Comparison of ENCODE assay signal across 8 cellular contexts in the genomic region with DNA sequence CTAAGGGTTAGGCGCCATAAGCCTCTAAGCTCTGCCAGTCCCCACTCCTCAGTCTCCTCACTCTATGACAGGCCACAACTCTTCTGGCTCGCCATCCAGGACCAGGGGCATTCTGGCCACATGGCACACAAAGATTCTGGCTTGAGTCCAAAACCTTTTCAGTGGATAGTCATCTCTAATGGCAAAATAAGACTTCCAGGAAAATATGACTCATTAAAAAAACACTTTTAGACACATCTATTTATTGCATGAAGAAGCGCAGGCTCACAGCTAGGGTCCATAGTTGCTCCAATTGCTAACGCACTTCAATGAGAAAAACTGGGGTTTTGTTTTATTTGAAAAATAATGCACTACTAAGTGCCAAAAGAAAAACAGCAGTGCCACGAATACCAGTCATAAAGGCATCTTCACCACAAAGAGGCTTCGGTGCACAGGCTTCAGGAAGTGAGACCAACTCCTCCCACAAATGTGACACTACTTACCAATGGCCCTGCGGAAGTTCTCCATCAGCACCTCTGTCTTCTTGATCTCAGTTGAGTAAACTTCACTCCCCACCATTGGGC. TPM values are rescaled to one million over a fixed set of nuclear protein-coding genes. Genes with fewer than 3 reads are reported as not detected.
DNase-seq lines count a peak whose midpoint lies in the region; ATAC-seq and TF ChIP-seq lines count a peak whose summit lies in the region.

No MANE protein-coding gene starts in this region.

- no peak overlapping the region for H2AFZ ChIP-seq in GM23338

- no peaks in the 10 kb centered on the region for H3F3A ChIP-seq in GM23338 (replicated peaks; ENCODE audit: low read depth)

- H3K36me3 Mint-ChIP-seq in GM23338 (ENCODE audit: low read depth): peaks cover 85% of the 10 kb centered on the region

- no peak for ATAC-seq in GM23338

- no peaks in the 10 kb centered on the region for H3K9me3 ChIP-seq in tibial artery

- no peak overlapping the region for H3K27ac Mint-ChIP-seq in GM23338

- DNase-seq in COLO668 (lab: John Stamatoyannopoulos, UW; ENCODE audit: unreplicated experiment) (peak; percentile 38), LoVo (ENCODE audit: low spot score) (peak; percentile 17), activated T-cell treated with anti-CD3 and anti-CD28 coated beads for 4 hours (peak; percentile 14), foreskin fibroblast (peak; percentile 83 to 91), tibial artery (no peak), GM23338 (ENCODE audit: low spot score) (no peak), HEK293T (ENCODE audit: extremely low spot score) (no peak), NK-92 (lab: John Stamatoyannopoulos, UW; ENCODE audit: unreplicated experiment) (no peak)

- H3K4me1 ChIP-seq in tibial artery: peaks cover 0 to 14% (median 5%) of the 10 kb centered on the region in 4 donors
- H3K4me1 ChIP-seq in GM23338 (ENCODE audit: insufficient read depth): no peaks in the 10 kb centered on the region; the same call in 1 of the 2 replicates

- no peak overlapping the region for H3K4me3 ChIP-seq in foreskin fibroblast (ENCODE audit: low read depth in 1 of 2, low read length in 2 of 2)
- no peak overlapping the region for H3K4me3 ChIP-seq in tibial artery
- no peak overlapping the region for H3K4me3 ChIP-seq in GM23338

- no peak overlapping the region for H3K4me3 Mint-ChIP-seq in GM23338

- no peaks in the 10 kb centered on the region for H3K9me2 ChIP-seq in GM23338 (ENCODE audit: insufficient read depth)

- peaks cover 0 to 24% (median 8%) of the 10 kb centered on the region in 3 donors for H3K36me3 ChIP-seq in tibial artery
- peaks cover 71% of the 10 kb centered on the region for H3K36me3 ChIP-seq in GM23338 (ENCODE audit: insufficient read depth)

- H3K79me2 ChIP-seq in GM23338 (replicated peaks; ENCODE audit: insufficient read depth): peaks cover 88% of the 10 kb centered on the region

- H3K27ac ChIP-seq in tibial artery (no peak overlapping the region), GM23338 (ENCODE audit: low read depth) (no peak overlapping the region)

- intact Hi-C loops in tibial artery (cut with DNase I; ENCODE audit: low total_unique reads): no loop called here

- peaks cover 8% of the 10 kb centered on the region; the same call in 2 of the 3 replicates for H3K4me1 Mint-ChIP-seq in GM23338

- peaks cover 51% of the 10 kb centered on the region for H4K20me1 ChIP-seq in GM23338 (replicated peaks; ENCODE audit: insufficient read depth)

- no peak overlapping the region for H3K4me2 ChIP-seq in GM23338

- H3K27me3 ChIP-seq in tibial artery (no peaks in the 10 kb centered on the region), GM23338 (ENCODE audit: insufficient read depth) (no peaks in the 10 kb centered on the region)

- POLR2A ChIA-PET in HEK293T (lab: Yijun Ruan, JAX): interaction anchor here (1.4 to 3.0 kb wide), 2 partner anchors 9 to 11 kb away, joined by 3 to 11 read pairs; a partner anchor contains a TSS

- no peaks in the 10 kb centered on the region for H3K27me3 Mint-ChIP-seq in GM23338 (ENCODE audit: insufficient read depth, low read depth, poor library complexity)

- CTCF ChIA-PET in HEK293T (lab: Yijun Ruan, JAX): no interaction called here

- no peaks in the 10 kb centered on the region for H3K9me3 Mint-ChIP-seq in GM23338

- TF ChIP-seq CTCF in foreskin fibroblast (IDR thresholded peaks at IDR 0.05; ENCODE audit: low read depth, low read length): no peak
- TF ChIP-seq CTCF in tibial artery (IDR thresholded peaks at IDR 0.05): no peak
- TF ChIP-seq CTCF in GM23338 (conservative IDR thresholded peaks at IDR 0.05; ENCODE audit: low read depth in 2 of 2): no peak

TF ChIP-seq in GM23338, 12 proteins besides CTCF, POLR2A, EP300 and RAD21 (continues in another document):
- TF ChIP-seq, protein P1, sequence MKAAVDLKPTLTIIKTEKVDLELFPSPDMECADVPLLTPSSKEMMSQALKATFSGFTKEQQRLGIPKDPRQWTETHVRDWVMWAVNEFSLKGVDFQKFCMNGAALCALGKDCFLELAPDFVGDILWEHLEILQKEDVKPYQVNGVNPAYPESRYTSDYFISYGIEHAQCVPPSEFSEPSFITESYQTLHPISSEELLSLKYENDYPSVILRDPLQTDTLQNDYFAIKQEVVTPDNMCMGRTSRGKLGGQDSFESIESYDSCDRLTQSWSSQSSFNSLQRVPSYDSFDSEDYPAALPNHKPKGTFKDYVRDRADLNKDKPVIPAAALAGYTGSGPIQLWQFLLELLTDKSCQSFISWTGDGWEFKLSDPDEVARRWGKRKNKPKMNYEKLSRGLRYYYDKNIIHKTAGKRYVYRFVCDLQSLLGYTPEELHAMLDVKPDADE (IDR thresholded peaks at IDR 0.05): no peak
- TF ChIP-seq EZH2phosphoT487 (IDR thresholded peaks at IDR 0.05; ENCODE audit: unreplicated experiment) (no peak), ZNF331 (CRISPR knock-in tag; IDR thresholded peaks at IDR 0.05; ENCODE audit: low read depth) (no peak), JUNB (IDR thresholded peaks at IDR 0.05; ENCODE audit: unreplicated experiment) (no peak), CREB1 (CRISPR knock-in tag; IDR thresholded peaks at IDR 0.05; ENCODE audit: low read depth) (no peak)

TF ChIP-seq in HEK293T, 16 proteins besides CTCF, POLR2A, EP300 and RAD21:
- TF ChIP-seq NFRKB (IDR thresholded peaks at IDR 0.05) (no peak), LEF1 (IDR thresholded peaks at IDR 0.05; ENCODE audit: borderline replicate concordance) (no peak), ZNF384 (IDR thresholded peaks at IDR 0.05) (no peak), SUZ12 (IDR thresholded peaks at IDR 0.05) (no peak), ARNT (IDR thresholded peaks at IDR 0.05) (no peak), L3MBTL2 (conservative IDR thresholded peaks at IDR 0.05) (no peak), FOXK2 (IDR thresholded peaks at IDR 0.05) (no peak), BHLHE40 (IDR thresholded peaks at IDR 0.05; ENCODE audit: borderline replicate concordance) (no peak)
- TF ChIP-seq, protein P2, sequence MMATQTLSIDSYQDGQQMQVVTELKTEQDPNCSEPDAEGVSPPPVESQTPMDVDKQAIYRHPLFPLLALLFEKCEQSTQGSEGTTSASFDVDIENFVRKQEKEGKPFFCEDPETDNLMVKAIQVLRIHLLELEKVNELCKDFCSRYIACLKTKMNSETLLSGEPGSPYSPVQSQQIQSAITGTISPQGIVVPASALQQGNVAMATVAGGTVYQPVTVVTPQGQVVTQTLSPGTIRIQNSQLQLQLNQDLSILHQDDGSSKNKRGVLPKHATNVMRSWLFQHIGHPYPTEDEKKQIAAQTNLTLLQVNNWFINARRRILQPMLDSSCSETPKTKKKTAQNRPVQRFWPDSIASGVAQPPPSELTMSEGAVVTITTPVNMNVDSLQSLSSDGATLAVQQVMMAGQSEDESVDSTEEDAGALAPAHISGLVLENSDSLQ (IDR thresholded peaks at IDR 0.05): no peak

RNA-seq across cellular contexts. Expression of a gene that starts 11.1 kb away (rescaled TPM):
- 133 and 134 TPM in 2 replicates for total RNA-seq in GM23338 (2014; rRNA removed; shearing (Covaris generic))
- polyA plus RNA-seq in GM23338 (2016; fragmentation: Nextera tagmentation; extraction: Ambion mirVana): 136 and 137 TPM in 2 replicates

RNA-seq across cellular contexts. Expression of a gene that starts 40.8 kb away (rescaled TPM):
- total RNA-seq in GM23338 (2014; rRNA removed; shearing (Covaris generic)): 14.1 and 16.2 TPM in 2 replicates
- polyA plus RNA-seq in GM23338 (2016; fragmentation: Nextera tagmentation; extraction: Ambion mirVana): 9.5 and 10.1 TPM in 2 replicates

Comparison
In these comparisons a context has a peak if more than half of its experiments do, and no peak if none do; other contexts are left out.
1. DNase-seq: peak in COLO668 (single experiment), LoVo (single experiment), activated T-cell treated with anti-CD3 and anti-CD28 coated beads for 4 hours (single experiment) and foreskin fibroblast (2 of 2); none in tibial artery (0 of 2), GM23338 (single experiment), HEK293T (single experiment) and NK-92 (single experiment).